8 cellular contexts compared by ENCODE assay signal in the genomic region with DNA sequence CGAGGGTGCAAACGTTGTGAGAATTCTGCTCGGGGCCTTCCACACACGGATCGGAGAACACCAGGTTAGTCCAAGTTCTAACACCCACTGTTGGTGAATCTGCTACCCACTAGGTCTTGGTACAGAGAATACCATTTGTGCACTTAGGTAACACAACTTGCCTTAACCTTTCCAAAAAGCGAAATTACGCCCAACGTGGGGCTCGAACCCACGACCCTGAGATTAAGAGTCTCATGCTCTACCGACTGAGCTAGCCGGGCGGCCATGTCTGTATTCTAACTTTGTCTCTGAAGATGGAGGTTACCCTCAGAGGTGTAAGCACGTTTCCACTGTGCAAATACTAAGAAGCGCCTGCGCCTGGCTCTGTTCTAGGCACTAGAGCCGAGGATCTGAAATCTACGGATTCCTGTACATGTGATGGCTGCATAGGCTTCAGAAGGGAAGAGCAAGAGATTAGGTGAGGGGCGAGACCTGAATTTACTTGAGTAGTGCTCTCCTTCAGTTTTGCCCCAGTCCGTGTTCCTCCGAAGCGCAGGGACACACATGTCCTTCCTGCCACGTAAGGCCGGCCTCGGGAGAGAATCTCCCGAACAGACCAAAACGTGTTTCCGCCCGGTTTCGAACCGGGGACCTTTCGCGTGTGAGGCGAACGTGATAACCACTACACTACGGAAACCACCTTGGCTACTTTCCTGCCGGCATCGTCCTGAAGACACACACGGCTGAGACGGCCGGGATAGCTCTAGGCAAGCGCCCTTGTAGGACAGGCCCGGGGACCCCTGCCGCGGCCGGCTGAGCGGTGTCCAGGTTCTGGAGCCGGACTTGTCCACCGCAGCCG. TPM values are rescaled to one million over a fixed set of nuclear protein-coding genes. Genes with fewer than 3 reads are reported as not detected.
DNase-seq lines count a peak whose midpoint lies in the region; ATAC-seq lines count a peak whose summit lies in the region.

No MANE protein-coding gene starts in this region.

- peak; percentile 28 for ATAC-seq in HG03460 (IDR thresholded peaks at IDR 0.05; ENCODE audit: unreplicated experiment)

- peak; percentile 95 for DNase-seq in activated gamma-delta T cell treated with Interleukin-2 at 50 U/mL for 16 hours
- DNase-seq in activated gamma-delta T cell (lab: John Stamatoyannopoulos, UW): no peak
- DNase-seq in activated CD4-positive, alpha-beta T cell treated with anti-CD3 and anti-CD28 coated beads for 48 hours: peak; percentile 98
- DNase-seq in stimulated activated CD8-positive, alpha-beta memory T cell treated with anti-CD3 and anti-CD28 coated beads, Interleukin-15, amount 100 ng/mL, for 48 hours (ENCODE audit: low read depth in 2 of 2): peak; percentile 88 to 90
- DNase-seq in GDM1 (lab: John Stamatoyannopoulos, UW): no peak

- peaks cover 11% of the 10 kb centered on the region for H3K27me3 ChIP-seq in ectodermal cell (ENCODE audit: control insufficient read depth, insufficient read depth, low read length, poor library complexity, severe bottlenecking)

- peak overlapping the region; percentile 82 for H3K4me3 ChIP-seq in ectodermal cell (ENCODE audit: insufficient read depth, low read depth, low read length)
- peak overlapping the region; percentile 73 for H3K4me3 ChIP-seq in mesodermal cell (ENCODE audit: extremely low read depth, insufficient read depth, low read length, poor library complexity, severe bottlenecking)

- H3K27ac ChIP-seq in ectodermal cell (ENCODE audit: insufficient read depth, low read depth, low read length, poor library complexity, severe bottlenecking) (peak overlapping the region; percentile 66), mesodermal cell (ENCODE audit: low read depth, low read length, severe bottlenecking) (peak overlapping the region; percentile 97)

- H3K4me1 ChIP-seq in ectodermal cell (ENCODE audit: control insufficient read depth, insufficient read depth, low read length) (peaks cover 4% of the 10 kb centered on the region), mesodermal cell (ENCODE audit: control insufficient read depth, insufficient read depth, low read length, poor library complexity, severe bottlenecking) (no peaks in the 10 kb centered on the region)

- WGBS in ectodermal cell, 2 experiments: 2 to 3% methylated on average over 50 of the region's 50 CpGs
- WGBS in mesodermal cell (ENCODE audit: insufficient coverage in 2 of 2), 2 experiments: 2 to 3% methylated on average over 49 to 50 of the region's 50 CpGs

- H3K36me3 ChIP-seq in ectodermal cell (ENCODE audit: control insufficient read depth, insufficient read depth, low read length): peaks cover 3% of the 10 kb centered on the region
- H3K36me3 ChIP-seq in mesodermal cell (ENCODE audit: control insufficient read depth, insufficient read depth, low read length): peaks cover 18% of the 10 kb centered on the region

- no peaks in the 10 kb centered on the region for H3K9me3 ChIP-seq in ectodermal cell (ENCODE audit: control insufficient read depth, low read length)
- no peaks in the 10 kb centered on the region for H3K9me3 ChIP-seq in mesodermal cell (ENCODE audit: control insufficient read depth, low read length)

RNA-seq across cellular contexts. Expression of a gene that starts 1.1 kb away (rescaled TPM):
- 34.7 TPM for polyA plus RNA-seq in ectodermal cell (2013, experiment 1 of 4)
- polyA plus RNA-seq in ectodermal cell (2013, experiment 2 of 4): 33.6 TPM
- 24.6 TPM for polyA plus RNA-seq in ectodermal cell (2013, experiment 3 of 4)
- polyA plus RNA-seq in ectodermal cell (2013, experiment 4 of 4): 32.7 TPM
- 16.0 TPM for polyA plus RNA-seq in mesodermal cell (2013, experiment 1 of 2)
- 16.1 TPM for polyA plus RNA-seq in mesodermal cell (2013, experiment 2 of 2)

RNA-seq across cellular contexts. Expression of a gene that starts 17.0 kb away (rescaled TPM):
- polyA plus RNA-seq in ectodermal cell (2013, experiment 1 of 4): not detected
- polyA plus RNA-seq in ectodermal cell (2013, experiment 2 of 4): not detected
- not detected for polyA plus RNA-seq in ectodermal cell (2013, experiment 3 of 4)
- polyA plus RNA-seq in ectodermal cell (2013, experiment 4 of 4): not detected
- polyA plus RNA-seq in mesodermal cell (2013, experiment 1 of 2): 0.37 TPM
- not detected for polyA plus RNA-seq in mesodermal cell (2013, experiment 2 of 2)

RNA-seq across cellular contexts. Expression of a gene that starts 21.7 kb away (rescaled TPM):
- polyA plus RNA-seq in ectodermal cell (2013, experiment 1 of 4): 2,522 TPM
- 2,564 TPM for polyA plus RNA-seq in ectodermal cell (2013, experiment 2 of 4)
- 2,558 TPM for polyA plus RNA-seq in ectodermal cell (2013, experiment 3 of 4)
- polyA plus RNA-seq in ectodermal cell (2013, experiment 4 of 4): 2,793 TPM
- polyA plus RNA-seq in mesodermal cell (2013, experiment 1 of 2): 2,439 TPM
- 2,115 TPM for polyA plus RNA-seq in mesodermal cell (2013, experiment 2 of 2)

RNA-seq across cellular contexts. Expression of a gene that starts 38.9 kb away (rescaled TPM):
- 7.6 TPM for polyA plus RNA-seq in ectodermal cell (2013, experiment 1 of 4)
- polyA plus RNA-seq in ectodermal cell (2013, experiment 2 of 4): 8.3 TPM
- polyA plus RNA-seq in ectodermal cell (2013, experiment 3 of 4): 8.0 TPM
- polyA plus RNA-seq in ectodermal cell (2013, experiment 4 of 4): 7.6 TPM
- 3.9 TPM for polyA plus RNA-seq in mesodermal cell (2013, experiment 1 of 2)
- 3.8 TPM for polyA plus RNA-seq in mesodermal cell (2013, experiment 2 of 2)

Comparison
In these comparisons a context has a peak if more than half of its experiments do, and no peak if none do; other contexts are left out.
1. DNase-seq: peak in activated gamma-delta T cell treated with Interleukin-2 at 50 U/mL for 16 hours (single experiment), activated CD4-positive, alpha-beta T cell treated with anti-CD3 and anti-CD28 coated beads for 48 hours (single experiment) and stimulated activated CD8-positive, alpha-beta memory T cell treated with anti-CD3 and anti-CD28 coated beads, Interleukin-15, amount 100 ng/mL, for 48 hours (2 of 2); none in activated gamma-delta T cell (single experiment) and GDM1 (single experiment).